1 cellular context compared by ENCODE assay signal in the genomic region with DNA sequence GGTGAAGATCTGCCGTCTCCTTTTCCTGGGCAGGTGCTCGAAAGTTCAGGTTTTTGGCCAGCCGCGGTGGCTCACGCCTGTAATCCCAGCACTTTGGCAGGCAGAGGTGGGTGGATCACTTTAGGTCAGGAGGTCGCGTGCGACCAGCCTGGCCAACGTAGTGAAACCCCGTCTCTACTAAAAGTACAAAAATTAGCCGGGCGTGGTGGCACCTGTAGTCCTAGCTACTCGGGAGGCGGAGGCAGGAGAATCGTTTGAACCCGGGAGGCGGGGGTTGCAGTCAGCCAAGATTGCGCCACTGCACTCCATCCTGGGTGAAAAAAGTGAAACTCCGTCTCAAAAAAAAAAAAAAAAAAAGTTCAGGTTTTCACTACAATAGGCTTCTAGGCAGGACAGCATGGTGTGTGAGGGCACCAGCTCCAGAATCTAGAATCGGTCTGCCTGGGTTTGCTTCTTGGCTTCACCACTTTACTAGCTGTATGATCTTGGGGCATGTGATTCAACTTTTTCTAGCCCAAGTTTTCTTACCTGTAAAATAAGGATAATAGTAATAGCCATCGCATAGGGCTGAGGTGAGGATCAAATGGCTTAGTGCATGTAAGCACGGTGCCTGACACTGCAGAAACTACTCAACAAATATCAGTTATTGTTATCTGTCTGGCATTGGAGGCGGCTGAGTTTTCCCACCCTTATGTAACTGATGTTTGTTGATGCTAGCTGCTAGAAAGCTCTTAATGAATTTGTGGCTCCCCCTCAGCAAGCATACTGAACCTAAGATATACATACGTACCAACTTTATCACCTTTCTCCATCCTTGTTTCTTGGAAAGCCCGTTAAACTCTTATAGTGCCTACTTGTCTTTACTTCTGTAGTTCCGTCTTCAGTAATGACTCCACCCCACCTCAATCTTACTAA.
TF ChIP-seq lines count a peak whose summit lies in the region.

No MANE protein-coding gene starts in this region.

TF ChIP-seq in neural cell, 6 proteins besides CTCF, POLR2A, EP300 and RAD21 (continued from another document):
- TF ChIP-seq TAF1 (IDR thresholded peaks at IDR 0.05; ENCODE audit: low read depth) = no peak
